In genomic region chr7:25653412-25653811, GRCh38 we compare ENCODE assay signal across 14 cellular contexts.
"Had no signal": no experiment of that assay in that cellular context is flagged by ENCODE, and none has a peak within 500 bp of the region (broad histone marks: within the 10 kb centered on the region; RNA-seq: fewer than 3 reads in every experiment).

No MANE protein-coding gene starts in this region.

- H3K36me3 ChIP-seq: spleen, tibial nerve had no signal

- H3K4me3 Mint-ChIP-seq: activated CD8-positive, alpha-beta T cell treated with anti-CD3 and anti-CD28 coated beads, Interleukin-2, amount 10 ng/mL, durations not matched to agents 7 days and 5 days; stimulated activated naive B cell treated with anti-CD40 and anti-IgM and Interleukin-4, amounts not matched to agents 10 μg/mL and 1 μg/mL and 100 μg/mL, for 72 hours; T-helper 17 cell; WTC11 had no signal

- H3K27ac ChIP-seq: spleen, tibial nerve had no signal

- H3K36me3 Mint-ChIP-seq: naive thymus-derived CD8-positive, alpha-beta T cell; stimulated activated naive B cell treated with anti-CD40 and anti-IgM and Interleukin-4, amounts not matched to agents 10 μg/mL and 1 μg/mL and 100 μg/mL, for 72 hours; WTC11 had no signal

- H3K9me3 Mint-ChIP-seq: naive thymus-derived CD8-positive, alpha-beta T cell; stimulated activated naive B cell treated with anti-CD40 and anti-IgM and Interleukin-4, amounts not matched to agents 10 μg/mL and 1 μg/mL and 100 μg/mL, for 72 hours had no signal

- H3K4me3 ChIP-seq: spleen, tibial nerve had no signal

- H3K27me3 ChIP-seq: spleen, tibial nerve had no signal

- H3K27me3 Mint-ChIP-seq: naive thymus-derived CD8-positive, alpha-beta T cell had no signal

- DNase-seq: activated CD4-positive, alpha-beta T cell treated with anti-CD3 and anti-CD28 coated beads for 48 hours; activated CD8-positive, alpha-beta T cell treated with anti-CD3 and anti-CD28 coated beads, Interleukin-2, amount 10 ng/mL, durations not matched to agents 7 days and 5 days; activated naive CD4-positive, alpha-beta T cell treated with Interleukin-2 at 50 U/mL for 16 hours; cortex of kidney; effector CD8-positive, alpha-beta T cell; kidney; midbrain; naive thymus-derived CD8-positive, alpha-beta T cell; spleen; stimulated activated CD4-positive, alpha-beta T cell treated with anti-CD3 and anti-CD28 coated beads, Interleukin-1b, Interleukin-23, amount 100 ng/mL, for 48 hours; stimulated activated naive B cell treated with anti-CD40 and anti-IgM and Interleukin-4, amounts not matched to agents 10 μg/mL and 1 μg/mL and 100 μg/mL, for 72 hours; T-helper 17 cell had no signal

- H3K9me3 ChIP-seq: spleen, tibial nerve had no signal

- H3K27ac Mint-ChIP-seq: activated CD8-positive, alpha-beta T cell treated with anti-CD3 and anti-CD28 coated beads, Interleukin-2, amount 10 ng/mL, durations not matched to agents 7 days and 5 days; stimulated activated naive B cell treated with anti-CD40 and anti-IgM and Interleukin-4, amounts not matched to agents 10 μg/mL and 1 μg/mL and 100 μg/mL, for 72 hours; T-helper 17 cell; WTC11 had no signal
